ENCODE assay signal across 8 cellular contexts in genomic region chr1:26035203-26035958, GRCh38. TPM values are rescaled to one million over a fixed set of nuclear protein-coding genes. Genes with fewer than 3 reads are reported as not detected.
A peak's percentile ranks its signal among the peaks of the same experiment; 100 is the strongest.
DNase-seq lines count a peak whose midpoint lies in the region; ATAC-seq and TF ChIP-seq lines count a peak whose summit lies in the region.

No MANE protein-coding gene starts in this region.

- H3K27me3 ChIP-seq in esophagus (ENCODE audit: control insufficient read depth in 1 of 2, insufficient read depth in 2 of 2, low read length in 2 of 2) (no peaks in the 10 kb centered on the region), mucosa of stomach (ENCODE audit: control insufficient read depth, insufficient read depth, low read length) (peaks cover 27% of the 10 kb centered on the region)

- H3K4me3 ChIP-seq in esophagus (ENCODE audit: low read depth in 1 of 2, low read length in 2 of 2) (peak overlapping the region; percentile 62 to 74), mucosa of stomach (ENCODE audit: low read length) (peak overlapping the region; percentile 87)

- TF ChIP-seq CTCF in Calu3 (IDR thresholded peaks at IDR 0.05; ENCODE audit: unreplicated experiment), result no peak

- DNase-seq in Calu3, result peak; percentile 89
- peak; percentile 79 for DNase-seq in OCI-M2 (lab: John Stamatoyannopoulos, UW; ENCODE audit: unreplicated experiment)
- DNase-seq in activated T-cell treated with anti-CD3 and anti-CD28 coated beads, Interleukin-2, amount 50 U/mL, for 24 hours, result peak; percentile 91
- peak; percentile 85 to 89 for DNase-seq in stimulated activated CD8-positive, alpha-beta memory T cell treated with anti-CD3 and anti-CD28 coated beads, Interleukin-4, amount 100 ng/mL, for 4 hours (ENCODE audit: low read depth in 2 of 2, low spot score in 1 of 2)

- peaks cover 26% of the 10 kb centered on the region for H3K27me3 Mint-ChIP-seq in Calu3 (ENCODE audit: unreplicated experiment)
- peaks cover 7% of the 10 kb centered on the region for H3K27me3 Mint-ChIP-seq in IgD-negative memory B cell
- peaks cover 10% of the 10 kb centered on the region for H3K27me3 Mint-ChIP-seq in activated T-cell treated with anti-CD3 and anti-CD28 coated beads, Interleukin-2, amount 50 U/mL, for 24 hours

- H3K9ac ChIP-seq in mucosa of stomach (ENCODE audit: low read length), result peak overlapping the region; percentile 71

- H3K9me3 Mint-ChIP-seq in Calu3 (ENCODE audit: low read depth, unreplicated experiment) (no peaks in the 10 kb centered on the region), IgD-negative memory B cell (no peaks in the 10 kb centered on the region)
- no peaks in the 10 kb centered on the region for H3K9me3 Mint-ChIP-seq in activated T-cell treated with anti-CD3 and anti-CD28 coated beads, Interleukin-2, amount 50 U/mL, for 24 hours

- intact Hi-C loops in Calu3 (cut with micrococcal nuclease; ENCODE audit: unreplicated experiment), result loop anchor here (2.0 kb wide), 1 partner anchor 69 kb away; no protein-coding TSS in a partner anchor

- peaks cover 12% of the 10 kb centered on the region for H3K4me1 Mint-ChIP-seq in Calu3 (ENCODE audit: low read depth, unreplicated experiment)
- peaks cover 0 to 6% (median 0%) of the 10 kb centered on the region in 3 donors for H3K4me1 Mint-ChIP-seq in IgD-negative memory B cell
- peaks cover 23% of the 10 kb centered on the region for H3K4me1 Mint-ChIP-seq in activated T-cell treated with anti-CD3 and anti-CD28 coated beads, Interleukin-2, amount 50 U/mL, for 24 hours (ENCODE audit: low read depth)

- H3K36me3 ChIP-seq in esophagus (ENCODE audit: control insufficient read depth in 2 of 2, insufficient read depth in 2 of 2, low read length in 1 of 2), result no peaks in the 10 kb centered on the region
- H3K36me3 ChIP-seq in mucosa of stomach (ENCODE audit: control insufficient read depth, insufficient read depth, low read length), result no peaks in the 10 kb centered on the region

- WGBS in esophagus, 2 donors, result 0% methylated on average over 57 to 60 of the region's 60 CpGs

- H3K27ac ChIP-seq in esophagus (ENCODE audit: low read depth in 2 of 2, low read length in 1 of 2), result peak overlapping the region; percentile 56 to 60

- CTCF ChIA-PET in Calu3 (lab: Charles Lee), result interaction anchor here (0.8 to 2.0 kb wide), 6 partner anchors 29 to 140 kb away, joined by 3 to 22 read pairs (median 3); no protein-coding TSS in a partner anchor

- H3K4me3 Mint-ChIP-seq in Calu3 (ENCODE audit: low read depth, unreplicated experiment), result peak overlapping the region; percentile 96
- peak overlapping the region; percentile 92 to 100 (median 96) for H3K4me3 Mint-ChIP-seq in IgD-negative memory B cell
- peak overlapping the region; percentile 87 for H3K4me3 Mint-ChIP-seq in activated T-cell treated with anti-CD3 and anti-CD28 coated beads, Interleukin-2, amount 50 U/mL, for 24 hours

- H3K4me1 ChIP-seq in esophagus (ENCODE audit: control insufficient read depth in 2 of 2, insufficient read depth in 2 of 2, low read length in 1 of 2) (peaks cover 6 to 8% of the 10 kb centered on the region in 2 donors), mucosa of stomach (ENCODE audit: control insufficient read depth, insufficient read depth, low read length) (peaks cover 13% of the 10 kb centered on the region)

- ATAC-seq in GM21528 (IDR thresholded peaks at IDR 0.05; ENCODE audit: low FRiP score, unreplicated experiment), result peak; percentile 89

- peak overlapping the region; percentile 52 for H3K27ac Mint-ChIP-seq in Calu3 (ENCODE audit: unreplicated experiment)
- peak overlapping the region; percentile 59 to 95 (median 93) for H3K27ac Mint-ChIP-seq in IgD-negative memory B cell
- peak overlapping the region; percentile 89 for H3K27ac Mint-ChIP-seq in activated T-cell treated with anti-CD3 and anti-CD28 coated beads, Interleukin-2, amount 50 U/mL, for 24 hours

- no peaks in the 10 kb centered on the region for H3K9me3 ChIP-seq in esophagus (ENCODE audit: control insufficient read depth in 2 of 2, insufficient read depth in 1 of 2, low read depth in 1 of 2, low read length in 1 of 2)
- no peaks in the 10 kb centered on the region for H3K9me3 ChIP-seq in mucosa of stomach (ENCODE audit: control insufficient read depth, low read length)

- no TSS peak for BruUV-seq in Calu3 (replicated peaks; lab: Mats Ljungman, UMichigan)

- H3K36me3 Mint-ChIP-seq in Calu3 (ENCODE audit: insufficient read depth, unreplicated experiment), result peaks cover 23% of the 10 kb centered on the region
- no peaks in the 10 kb centered on the region for H3K36me3 Mint-ChIP-seq in IgD-negative memory B cell
- peaks cover 3% of the 10 kb centered on the region for H3K36me3 Mint-ChIP-seq in activated T-cell treated with anti-CD3 and anti-CD28 coated beads, Interleukin-2, amount 50 U/mL, for 24 hours (ENCODE audit: low read depth)

RNA-seq across cellular contexts. Expression of gene SLC30A2, which starts 10.5 kb away (rescaled TPM):
- not detected in 2 replicates for total RNA-seq in Calu3 (2022)
- not detected for polyA plus RNA-seq in IgD-negative memory B cell
- polyA plus RNA-seq in esophagus, result under 1 TPM in 1 of 2 donors, not detected in 1; 0.01 TPM

RNA-seq across cellular contexts. Expression of gene EXTL1, which starts 13.8 kb away (rescaled TPM):
- not detected in 2 replicates for total RNA-seq in Calu3 (2022)
- polyA plus RNA-seq in IgD-negative memory B cell (not detected), esophagus (under 1 TPM; 0.09 to 0.45 TPM)

RNA-seq across cellular contexts. Expression of gene TRIM63, which starts 32.0 kb away (rescaled TPM):
- total RNA-seq in Calu3 (2022), result not detected in 2 replicates
- polyA plus RNA-seq in IgD-negative memory B cell (not detected), esophagus (under 1 TPM; 0.10 to 0.19 TPM)

RNA-seq across cellular contexts. Expression of gene PAFAH2, which starts 37.5 kb away (rescaled TPM):
- 8.4 and 11.5 TPM in 2 replicates for total RNA-seq in Calu3 (2022)
- polyA plus RNA-seq in IgD-negative memory B cell (8.6 TPM), esophagus (1 to 10 TPM; 5.7 to 5.8 TPM)

Comparison
In these comparisons a context has a peak if more than half of its experiments do, and no peak if none do; other contexts are left out.
1. Peak in every context shown above with its lines: DNase-seq, ATAC-seq, H3K4me3 ChIP-seq and H3K27ac ChIP-seq.